Comparison of ENCODE assay signal across 1 cellular context in genomic region chr6:37891072-37891471, GRCh38.
TF ChIP-seq lines count a peak whose summit lies in the region.

No MANE protein-coding gene starts in this region.

TF ChIP-seq in A549, 52 proteins besides CTCF, POLR2A, EP300 and RAD21 (continued from another document):
- no peak for TF ChIP-seq GATA3 (IDR thresholded peaks at IDR 0.05; ENCODE audit: borderline replicate concordance)
